ENCODE assay signal across 8 cellular contexts in genomic region chr9:132269704-132270516, GRCh38.
DNase-seq lines count a peak whose midpoint lies in the region; ATAC-seq, FAIRE-seq and TF ChIP-seq lines count a peak whose summit lies in the region.
"Not testable (repeated sequence)": the region's sequence is repeated elsewhere in the genome, so short reads cannot be mapped to it uniquely, and the experiment has no call there.

No MANE protein-coding gene starts in this region.

- CTCF ChIA-PET in SK-N-SH (lab: Yijun Ruan, JAX) (interaction anchor here (0.7 to 7.4 kb wide), 28 partner anchors 8 to 667 kb away, joined by 3 to 78 read pairs (median 4); no protein-coding TSS in a partner anchor), K562 (lab: Yijun Ruan, JAX; ENCODE audit: low intra/inter-chr PET ratio) (interaction anchor here (0.7 to 2.2 kb wide), 2 partner anchors 507 to 1221 kb away, joined by 4 to 21 read pairs; no protein-coding TSS in a partner anchor)

- DNase-seq in DMS53 treated with DMSO at 0.1 percent for 48 hours (lab: John Stamatoyannopoulos, UW; ENCODE audit: unreplicated experiment) = peak; percentile 74
- DNase-seq in LHCN-M2 (ENCODE audit: low read depth) = peak; percentile 34
- not testable (repeated sequence) for DNase-seq in SK-N-SH; K562 (ENCODE audit: extremely low read depth in 1 of 4, low spot score in 3 of 4); right atrium auricular region (ENCODE audit: low spot score)
- DNase-seq in activated CD8-positive, alpha-beta memory T cell treated with anti-CD3 and anti-CD28 coated beads, Interleukin-2, amount 50 U/mL, for 48 hours = peak; percentile 60
- peak in 1 of 2 donors; percentile 54 for DNase-seq in gastrocnemius medialis
- peak; percentile 8 for DNase-seq in type B pancreatic cell (ENCODE audit: extremely low spot score, unreplicated experiment)

- H3K4me3 Mint-ChIP-seq in type B pancreatic cell = not testable (repeated sequence)

- H3K4me1 Mint-ChIP-seq in type B pancreatic cell (ENCODE audit: unreplicated experiment) = not testable (repeated sequence)

- H2AFZ ChIP-seq in SK-N-SH (ENCODE audit: low read depth); K562 (ENCODE audit: low read depth, low read length): not testable (repeated sequence)

- H3K27me3 Mint-ChIP-seq in type B pancreatic cell = not testable (repeated sequence)

- TF ChIP-seq CTCF in SK-N-SH (IDR thresholded peaks at IDR 0.05); K562 (IDR thresholded peaks at IDR 0.05 in 2 of 3, conservative IDR thresholded peaks at IDR 0.05 in 1 of 3; ENCODE audit: insufficient read depth in 2 of 3, low read depth in 1 of 3, low read length in 3 of 3); right atrium auricular region (IDR thresholded peaks at IDR 0.05); gastrocnemius medialis (IDR thresholded peaks at IDR 0.05 in 4 of 5, conservative IDR thresholded peaks at IDR 0.05 in 1 of 5); type B pancreatic cell (conservative IDR thresholded peaks at IDR 0.05): not testable (repeated sequence)

- FAIRE-seq in K562 (lab: Jason Lieb, UNC) = not testable (repeated sequence)

- peak overlapping the region; percentile 18 to 56; a peak in 3 of 4 replicates for H3K27ac ChIP-seq in SK-N-SH (ENCODE audit: low read depth in 2 of 2, low read length in 1 of 2)
- peak overlapping the region; percentile 58; the same call in 2 of the 3 replicates for H3K27ac ChIP-seq in K562 (ENCODE audit: extremely low read depth, low read depth, low read length)
- H3K27ac ChIP-seq in right atrium auricular region = peak overlapping the region; percentile 51 to 79
- H3K27ac ChIP-seq in gastrocnemius medialis = peak overlapping the region; percentile 70 to 72 (median 72)

- H3K9me3 Mint-ChIP-seq in type B pancreatic cell = not testable (repeated sequence)

- peaks cover 69 to 75% of the 10 kb centered on the region in 2 experiments for H3K36me3 ChIP-seq in SK-N-SH (replicated peaks in 1 of 2; ENCODE audit: control insufficient read depth in 1 of 2, insufficient read depth in 2 of 2, low read length in 1 of 2)
- peaks cover 89% of the 10 kb centered on the region for H3K36me3 ChIP-seq in K562 (ENCODE audit: control insufficient read depth, insufficient read depth, low read length)
- H3K36me3 ChIP-seq in right atrium auricular region = peaks cover 55% of the 10 kb centered on the region
- H3K36me3 ChIP-seq in gastrocnemius medialis = peaks cover 0 to 64% of the 10 kb centered on the region in 2 donors

- not testable (repeated sequence) for H3K27me3 ChIP-seq in SK-N-SH (ENCODE audit: insufficient read depth); K562 (ENCODE audit: control insufficient read depth in 2 of 2, insufficient read depth in 2 of 2, low read length in 2 of 2); right atrium auricular region; gastrocnemius medialis

- peak overlapping the region; percentile 58 for H3K27ac Mint-ChIP-seq in type B pancreatic cell

- peaks cover 36% of the 10 kb centered on the region for H3F3A ChIP-seq in SK-N-SH (replicated peaks; ENCODE audit: insufficient read depth)

- H3K9me2 ChIP-seq in SK-N-SH = not testable (repeated sequence)

- POLR2A ChIA-PET in SK-N-SH (lab: Yijun Ruan, JAX); K562 (lab: Yijun Ruan, JAX): not testable (repeated sequence)

- BruUV-seq in K562 (replicated peaks; lab: Mats Ljungman, UMichigan) = not testable (repeated sequence)

- not testable (repeated sequence) for H3K79me2 ChIP-seq in SK-N-SH (ENCODE audit: insufficient read depth); K562 (ENCODE audit: control insufficient read depth, insufficient read depth, low read length)

- in situ Hi-C loops in K562 (cut with MboI) = not testable (repeated sequence)
- in situ Hi-C loops in gastrocnemius medialis (cut with MboI; ENCODE audit: low sequenced_read_pairs in 4 of 4) = loop anchor here in 3 of 4 donors (25.0 kb wide), 2 partner anchors 683 to 708 kb away; no protein-coding TSS in a partner anchor

- H3K4me2 ChIP-seq in SK-N-SH; K562 (ENCODE audit: insufficient read depth, low read length): not testable (repeated sequence)

- H4K20me1 ChIP-seq in SK-N-SH (ENCODE audit: insufficient read depth) = 0 out of 2 replicates have a peak, but pooled peaks cover 11% of the 10 kb centered on the region
- not testable (repeated sequence) for H4K20me1 ChIP-seq in K562 (replicated peaks; ENCODE audit: control insufficient read depth, insufficient read depth, low read length)

- WGBS in SK-N-SH (ENCODE audit: low lambda C conversion rate) = 70% methylated on average over 10 of the region's 16 CpGs
- WGBS in K562 (ENCODE audit: insufficient coverage, low coverage, missing lambda C conversion rate) = 71% methylated on average over 10 of the region's 16 CpGs

- not testable (repeated sequence) for H3K9ac ChIP-seq in SK-N-SH; K562 (ENCODE audit: insufficient read depth in 1 of 2, low read depth in 2 of 2, low read length in 2 of 2)

- H3K9me3 ChIP-seq in SK-N-SH; K562 (replicated peaks; ENCODE audit: control insufficient read depth, insufficient read depth, low read depth, low read length); right atrium auricular region; gastrocnemius medialis: not testable (repeated sequence)

- not testable (repeated sequence) for H3K9me1 ChIP-seq in K562 (ENCODE audit: control insufficient read depth, insufficient read depth, low read length)

- peaks cover 26% of the 10 kb centered on the region for H3K36me3 Mint-ChIP-seq in type B pancreatic cell

- H3K4me3 ChIP-seq in SK-N-SH (ENCODE audit: low read depth in 2 of 2, low read length in 1 of 2); K562; right atrium auricular region; gastrocnemius medialis: not testable (repeated sequence)

- TF ChIP-seq RAD21 in SK-N-SH (IDR thresholded peaks at IDR 0.05; ENCODE audit: low read length); K562 (CRISPR knock-in tag; conservative IDR thresholded peaks at IDR 0.05 in 1 of 2, IDR thresholded peaks at IDR 0.05 in 1 of 2): not testable (repeated sequence)

- ATAC-seq in K562 = not testable (repeated sequence)
- peak; percentile 59 to 73 for ATAC-seq in gastrocnemius medialis

- not testable (repeated sequence) for H3K4me1 ChIP-seq in SK-N-SH (ENCODE audit: control insufficient read depth in 1 of 2, insufficient read depth in 2 of 2, low read depth in 1 of 2, low read length in 1 of 2); K562 (replicated peaks in 1 of 2; ENCODE audit: control insufficient read depth in 2 of 2, insufficient read depth in 2 of 2, low read length in 2 of 2); gastrocnemius medialis
- peaks cover 0 to 17% of the 10 kb centered on the region in 2 donors for H3K4me1 ChIP-seq in right atrium auricular region

- not testable (repeated sequence) for TF ChIP-seq POLR2A in K562 (conservative IDR thresholded peaks at IDR 0.05); gastrocnemius medialis (IDR thresholded peaks at IDR 0.05)

- intact Hi-C loops in K562 (cut with micrococcal nuclease) = not testable (repeated sequence)
- intact Hi-C loops in gastrocnemius medialis (cut with DNase I; ENCODE audit: low total_unique reads) = loop anchor here (5.0 kb wide), 1 partner anchor 508 kb away; no protein-coding TSS in a partner anchor

- not testable (repeated sequence) for TF ChIP-seq EP300 in SK-N-SH (IDR thresholded peaks at IDR 0.05; ENCODE audit: borderline replicate concordance in 1 of 2, low read depth in 1 of 2, low read length in 1 of 2); K562 (IDR thresholded peaks at IDR 0.05; ENCODE audit: low read length)

TF ChIP-seq in SK-N-SH, 30 proteins besides CTCF, POLR2A, EP300 and RAD21:
- TF ChIP-seq TCF12 (IDR thresholded peaks at IDR 0.05) = peak; percentile 10; the same call in 1 of the 2 replicates

TF ChIP-seq in K562, 482 proteins besides CTCF, POLR2A, EP300 and RAD21:
- TF ChIP-seq JUND (IDR thresholded peaks at IDR 0.05; ENCODE audit: borderline replicate concordance, low read depth, low read length) = not testable (repeated sequence)
- peak; percentile 28; the same call in 1 of the 3 replicates for TF ChIP-seq JUND (tag; IDR thresholded peaks at IDR 0.05; ENCODE audit: borderline replicate concordance, low read depth, low read length)
- TF ChIP-seq BACH1 (tag; IDR thresholded peaks at IDR 0.05) = peak; percentile 92
- peak; percentile 52; the same call in 1 of the 2 replicates for TF ChIP-seq MAFG (tag; conservative IDR thresholded peaks at IDR 0.05)
- peak; percentile 30 for TF ChIP-seq FOSL1 (tag; conservative IDR thresholded peaks at IDR 0.05)
- TF ChIP-seq NFE2 (IDR thresholded peaks at IDR 0.05; ENCODE audit: low read depth) = peak; percentile 61
- peak; percentile 55; the same call in 1 of the 2 replicates for TF ChIP-seq C11orf30 (IDR thresholded peaks at IDR 0.05; ENCODE audit: low read depth)
- peak; percentile 79 for TF ChIP-seq ZNF316 (IDR thresholded peaks at IDR 0.05)
